ENCODE assay signal across 8 cellular contexts in the genomic region with DNA sequence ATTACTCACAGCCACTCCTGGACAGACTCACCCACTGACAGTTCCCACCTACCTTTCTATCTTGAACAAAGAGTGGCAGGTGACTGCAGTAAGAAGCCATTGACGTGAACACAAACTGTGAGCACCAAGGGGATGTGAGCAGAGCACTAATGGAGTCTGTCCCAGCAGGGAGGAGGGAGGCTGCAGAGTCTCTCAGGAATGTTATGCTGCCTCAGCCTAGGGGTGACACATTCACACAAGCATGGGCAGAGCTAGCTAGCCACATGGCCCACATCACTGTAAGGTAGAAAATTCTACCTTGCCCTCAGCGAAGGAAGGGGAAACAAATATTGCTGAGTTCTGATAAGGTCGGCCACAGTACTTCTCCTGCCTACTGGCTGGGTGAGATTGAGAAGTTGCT. TPM values are rescaled to one million over a fixed set of nuclear protein-coding genes. Genes with fewer than 3 reads are reported as not detected.
DNase-seq lines count a peak whose midpoint lies in the region; ATAC-seq lines count a peak whose summit lies in the region.

No MANE protein-coding gene starts in this region.

- peaks cover 46% of the 10 kb centered on the region for H3K4me1 Mint-ChIP-seq in stimulated activated naive CD8-positive, alpha-beta T cell treated with anti-CD3 and anti-CD28 coated beads, Interleukin-15, amount 100 ng/mL, for 72 hours

- no peak overlapping the region for H3K27ac Mint-ChIP-seq in stimulated activated naive CD8-positive, alpha-beta T cell treated with anti-CD3 and anti-CD28 coated beads, Interleukin-15, amount 100 ng/mL, for 72 hours

- in situ Hi-C loops in ACHN (cut with HindIII; ENCODE audit: low pct_ligation_motif_present, low pct_unique_long_range_greater_than_20kb, low sequenced_read_pairs): no loop called here

- no peak for ATAC-seq in left lobe of liver
- no peak for ATAC-seq in stimulated activated naive CD8-positive, alpha-beta T cell treated with anti-CD3 and anti-CD28 coated beads, Interleukin-15, amount 100 ng/mL, for 72 hours

- no peak overlapping the region for H3K4me3 Mint-ChIP-seq in stimulated activated naive CD8-positive, alpha-beta T cell treated with anti-CD3 and anti-CD28 coated beads, Interleukin-15, amount 100 ng/mL, for 72 hours

- no peaks in the 10 kb centered on the region for H3K27me3 Mint-ChIP-seq in stimulated activated naive CD8-positive, alpha-beta T cell treated with anti-CD3 and anti-CD28 coated beads, Interleukin-15, amount 100 ng/mL, for 72 hours

- H3K9me3 Mint-ChIP-seq in stimulated activated naive CD8-positive, alpha-beta T cell treated with anti-CD3 and anti-CD28 coated beads, Interleukin-15, amount 100 ng/mL, for 72 hours: peaks cover 0 to 14% of the 10 kb centered on the region in 2 donors

- DNase-seq in ACHN (peak; percentile 29), HT-29 (ENCODE audit: low spot score) (peak; percentile 11), astrocyte of the hippocampus (ENCODE audit: low read depth, low spot score) (peak; percentile 68), iPS-NIHi7 (ENCODE audit: extremely low spot score) (peak; percentile 48), left lobe of liver (ENCODE audit: low spot score) (no peak), SW 1271 (lab: John Stamatoyannopoulos, UW) (no peak), MV-4-11 (lab: John Stamatoyannopoulos, UW) (no peak)
- DNase-seq in stimulated activated naive CD8-positive, alpha-beta T cell treated with anti-CD3 and anti-CD28 coated beads, Interleukin-15, amount 100 ng/mL, for 72 hours: no peak

RNA-seq across cellular contexts. Expression of gene PTGFRN, which starts 56.8 kb away (rescaled TPM):
- 26.1 and 35.2 TPM in 2 replicates for total RNA-seq in HT-29 (2014; rRNA removed; shearing (Covaris generic))
- total RNA-seq in left lobe of liver: 11.9 TPM

Comparison
In these comparisons a context has a peak if more than half of its experiments do, and no peak if none do; other contexts are left out.
1. DNase-seq: peak in ACHN (single experiment), HT-29 (single experiment), astrocyte of the hippocampus (single experiment) and iPS-NIHi7 (single experiment); none in left lobe of liver (single experiment), stimulated activated naive CD8-positive, alpha-beta T cell treated with anti-CD3 and anti-CD28 coated beads, Interleukin-15, amount 100 ng/mL, for 72 hours (0 of 2), SW 1271 (0 of 2) and MV-4-11 (single experiment).